In the genomic region with DNA sequence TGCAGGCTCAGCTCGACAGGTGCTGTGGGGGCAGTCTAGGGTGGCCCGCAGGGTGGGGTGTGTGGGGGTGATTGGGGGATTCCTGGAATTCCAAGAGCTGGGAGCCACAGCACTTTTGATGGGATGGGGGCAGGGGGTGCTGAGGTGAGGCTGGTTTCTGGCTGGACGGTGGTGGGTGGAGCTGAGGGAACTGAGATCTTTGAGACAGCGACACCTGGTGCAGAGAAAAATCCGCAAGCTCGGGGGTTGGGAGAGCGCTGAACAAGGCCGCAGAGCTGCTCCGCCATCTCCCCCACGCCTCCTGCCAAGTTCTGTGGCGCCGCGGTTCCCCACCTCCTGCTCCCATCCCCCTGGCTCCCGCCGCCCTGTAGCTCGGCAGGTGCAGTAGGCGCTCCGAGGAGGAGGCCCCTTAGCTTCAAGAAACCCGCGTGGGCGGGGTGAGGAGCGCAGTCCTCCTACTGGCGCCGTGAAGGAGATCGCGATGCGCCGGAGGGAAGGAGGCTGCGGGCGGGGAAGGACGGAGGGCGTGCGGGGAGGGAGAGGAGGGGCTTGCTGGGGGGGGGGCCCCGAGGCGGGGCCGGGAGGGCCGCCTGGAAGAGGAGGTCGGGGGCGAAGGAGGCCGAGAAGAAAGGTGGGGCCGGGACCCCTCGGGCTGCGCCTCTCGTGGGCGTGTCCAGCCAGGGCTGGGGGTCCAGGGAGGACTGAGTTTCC, we compare ENCODE assay signal across 8 cellular contexts. TPM values are rescaled to one million over a fixed set of nuclear protein-coding genes. Genes with fewer than 3 reads are reported as not detected.
DNase-seq lines count a peak whose midpoint lies in the region; ATAC-seq and TF ChIP-seq lines count a peak whose summit lies in the region.

No MANE protein-coding gene starts in this region.

- peak overlapping the region; percentile 37 for H3K4me3 ChIP-seq in hepatocyte

- no peaks in the 10 kb centered on the region for H3K36me3 ChIP-seq in hepatocyte (replicated peaks; ENCODE audit: insufficient read depth, low read depth)

- H3K27ac ChIP-seq in hepatocyte = peak overlapping the region; percentile 84

- H3K4me2 ChIP-seq in hepatocyte = peak overlapping the region; percentile 100

- H4K20me1 ChIP-seq in hepatocyte (ENCODE audit: insufficient read depth, poor library complexity, severe bottlenecking) = no peaks in the 10 kb centered on the region

- TF ChIP-seq CTCF in hepatocyte (IDR thresholded peaks at IDR 0.05; ENCODE audit: poor library complexity) = peak; percentile 74

- H3K27me3 ChIP-seq in hepatocyte = peaks cover 18% of the 10 kb centered on the region

- no peaks in the 10 kb centered on the region for H3K9me3 ChIP-seq in hepatocyte (ENCODE audit: low read depth)

- no peaks in the 10 kb centered on the region for H3K9me2 ChIP-seq in hepatocyte (replicated peaks; ENCODE audit: insufficient read depth)

- DNase-seq in NCI-H2029 treated with DMSO at 0.1 percent for 48 hours (lab: John Stamatoyannopoulos, UW) (peak; percentile 24), T-helper 22 cell (ENCODE audit: low read depth) (peak; percentile 88), anterior cingulate cortex (lab: John Stamatoyannopoulos, UW) (peak in 56 of 58 donors; percentile 15 to 93 (median 71)), hepatocyte (ENCODE audit: low spot score) (peak; percentile 92), retina (peak; percentile 91), GOT3 (lab: John Stamatoyannopoulos, UW) (no peak)

- no peaks in the 10 kb centered on the region for H3K79me2 ChIP-seq in hepatocyte

- WGBS in hepatocyte (ENCODE audit: low lambda C conversion rate, missing lambda C conversion rate) = 20% methylated on average over 3 of the region's 45 CpGs

- peak overlapping the region; percentile 69 for H2AFZ ChIP-seq in hepatocyte

- H3K4me1 ChIP-seq in hepatocyte (ENCODE audit: insufficient read depth) = peaks cover 10% of the 10 kb centered on the region

- ATAC-seq in GM21786 (IDR thresholded peaks at IDR 0.05; ENCODE audit: unreplicated experiment) = no peak

- peak; percentile 30 for TF ChIP-seq POLR2A in GM18526 (IDR thresholded peaks at IDR 0.05; ENCODE audit: extremely low read depth, insufficient read length)

RNA-seq across cellular contexts. Expression of gene TEDC1, which starts 1.3 kb away (rescaled TPM):
- 3.5 and 3.9 TPM in 2 replicates for total RNA-seq in hepatocyte
- polyA plus RNA-seq in hepatocyte = 4.9 and 5.1 TPM in 2 replicates

RNA-seq across cellular contexts. Expression of gene CRIP1, which starts 3.1 kb away (rescaled TPM):
- 1.8 and 5.8 TPM in 2 replicates for total RNA-seq in hepatocyte
- 14.7 and 19.6 TPM in 2 replicates for polyA plus RNA-seq in hepatocyte

RNA-seq across cellular contexts. Expression of gene CRIP2, which starts 15.1 kb away (rescaled TPM):
- total RNA-seq in hepatocyte = 8.3 and 11.3 TPM in 2 replicates
- 29.1 and 45.6 TPM in 2 replicates for polyA plus RNA-seq in hepatocyte

RNA-seq across cellular contexts. Expression of gene TMEM121, which starts 36.6 kb away (rescaled TPM):
- total RNA-seq in hepatocyte = 2.3 and 3.0 TPM in 2 replicates
- 3.0 and 5.8 TPM in 2 replicates for polyA plus RNA-seq in hepatocyte
